Comparison of ENCODE assay signal across 1 cellular context in the genomic region with DNA sequence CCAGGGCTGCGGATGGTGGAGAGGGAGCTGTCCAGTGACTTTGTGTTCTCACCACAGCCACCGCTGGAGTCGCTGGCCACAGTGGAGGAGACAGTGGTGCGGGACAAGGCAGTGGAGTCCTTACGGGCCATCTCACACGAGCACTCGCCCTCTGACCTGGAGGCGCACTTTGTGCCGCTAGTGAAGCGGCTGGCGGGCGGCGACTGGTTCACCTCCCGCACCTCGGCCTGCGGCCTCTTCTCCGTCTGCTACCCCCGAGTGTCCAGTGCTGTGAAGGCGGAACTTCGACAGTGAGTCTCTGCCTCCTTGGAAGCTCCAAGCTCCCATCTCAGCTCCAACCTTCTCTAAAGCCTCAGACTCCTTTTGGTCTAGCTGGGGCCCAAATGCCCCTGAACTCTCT.
TF ChIP-seq lines count a peak whose summit lies in the region.

No MANE protein-coding gene starts in this region.

TF ChIP-seq in K562, 482 proteins besides CTCF, POLR2A, EP300 and RAD21:
- no peak for TF ChIP-seq IRF1 (CRISPR knock-in tag; IDR thresholded peaks at IDR 0.05; ENCODE audit: borderline replicate concordance)
- TF ChIP-seq ZNF518B (CRISPR knock-in tag; IDR thresholded peaks at IDR 0.05) = no peak
- TF ChIP-seq RBFOX2 (IDR thresholded peaks at IDR 0.05; ENCODE audit: low read depth, low read length) = peak; percentile 29; the same call in 1 of the 2 replicates
- TF ChIP-seq, protein P1, sequence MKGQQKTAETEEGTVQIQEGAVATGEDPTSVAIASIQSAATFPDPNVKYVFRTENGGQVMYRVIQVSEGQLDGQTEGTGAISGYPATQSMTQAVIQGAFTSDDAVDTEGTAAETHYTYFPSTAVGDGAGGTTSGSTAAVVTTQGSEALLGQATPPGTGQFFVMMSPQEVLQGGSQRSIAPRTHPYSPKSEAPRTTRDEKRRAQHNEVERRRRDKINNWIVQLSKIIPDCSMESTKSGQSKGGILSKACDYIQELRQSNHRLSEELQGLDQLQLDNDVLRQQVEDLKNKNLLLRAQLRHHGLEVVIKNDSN (CRISPR knock-in tag; IDR thresholded peaks at IDR 0.05) = no peak
- TF ChIP-seq, protein P2, sequence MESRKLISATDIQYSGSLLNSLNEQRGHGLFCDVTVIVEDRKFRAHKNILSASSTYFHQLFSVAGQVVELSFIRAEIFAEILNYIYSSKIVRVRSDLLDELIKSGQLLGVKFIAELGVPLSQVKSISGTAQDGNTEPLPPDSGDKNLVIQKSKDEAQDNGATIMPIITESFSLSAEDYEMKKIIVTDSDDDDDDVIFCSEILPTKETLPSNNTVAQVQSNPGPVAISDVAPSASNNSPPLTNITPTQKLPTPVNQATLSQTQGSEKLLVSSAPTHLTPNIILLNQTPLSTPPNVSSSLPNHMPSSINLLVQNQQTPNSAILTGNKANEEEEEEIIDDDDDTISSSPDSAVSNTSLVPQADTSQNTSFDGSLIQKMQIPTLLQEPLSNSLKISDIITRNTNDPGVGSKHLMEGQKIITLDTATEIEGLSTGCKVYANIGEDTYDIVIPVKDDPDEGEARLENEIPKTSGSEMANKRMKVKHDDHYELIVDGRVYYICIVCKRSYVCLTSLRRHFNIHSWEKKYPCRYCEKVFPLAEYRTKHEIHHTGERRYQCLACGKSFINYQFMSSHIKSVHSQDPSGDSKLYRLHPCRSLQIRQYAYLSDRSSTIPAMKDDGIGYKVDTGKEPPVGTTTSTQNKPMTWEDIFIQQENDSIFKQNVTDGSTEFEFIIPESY (CRISPR knock-in tag; IDR thresholded peaks at IDR 0.05) = peak; percentile 27; the same call in 1 of the 2 replicates
